ENCODE assay signal across 8 cellular contexts in the genomic region with DNA sequence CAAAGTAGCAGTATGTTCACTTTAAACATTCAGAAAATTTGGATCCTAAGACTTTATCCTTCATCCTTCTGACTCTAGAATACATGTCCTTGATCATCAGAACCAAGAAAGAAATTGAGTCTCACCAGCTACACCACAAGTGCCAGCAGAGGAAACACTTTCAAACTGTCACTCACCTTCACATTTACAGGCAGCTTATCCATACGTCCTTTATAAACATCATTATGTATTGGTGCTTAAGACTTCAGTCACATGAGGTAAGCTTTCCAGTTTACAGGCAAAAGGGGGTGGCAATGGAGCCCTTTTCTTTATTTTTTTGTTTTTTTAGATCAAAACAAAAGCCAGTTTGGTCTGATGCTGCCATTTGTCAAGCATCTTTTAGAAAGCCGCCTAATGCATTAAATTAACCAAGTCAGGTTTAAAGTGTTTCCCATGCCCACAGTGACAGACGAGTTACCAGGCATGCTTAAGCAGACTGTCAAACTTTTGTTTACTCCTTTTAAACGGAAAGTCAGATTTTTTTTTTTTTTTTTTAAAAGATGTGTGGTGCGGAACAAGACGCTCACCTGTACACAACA. TPM values are rescaled to one million over a fixed set of nuclear protein-coding genes. Genes with fewer than 3 reads are reported as not detected.
A peak's percentile ranks its signal among the peaks of the same experiment; 100 is the strongest.
DNase-seq lines count a peak whose midpoint lies in the region; ATAC-seq and TF ChIP-seq lines count a peak whose summit lies in the region.

No MANE protein-coding gene starts in this region.

- 19 to 27% (median 24%) methylated on average over 6 of the region's 6 CpGs for WGBS in spleen, 5 donors

- H3K36me3 ChIP-seq in spleen = peaks cover 0 to 9% (median 6%) of the 10 kb centered on the region in 6 donors

- no peak for TF ChIP-seq CTCF in spleen (IDR thresholded peaks at IDR 0.05 in 8 of 11, conservative IDR thresholded peaks at IDR 0.05 in 3 of 11)

- H3K27me3 ChIP-seq in spleen (replicated peaks in 1 of 7) = no peaks in the 10 kb centered on the region

- peak overlapping the region; percentile 76 for H3K4me3 Mint-ChIP-seq in T-helper 2 cell treated with Interferon-gamma antibody and Interleukin-4, amounts not matched to agents 5 μg/mL and 100 μg/mL, for 36 hours

- H3K4me1 Mint-ChIP-seq in T-helper 2 cell treated with Interferon-gamma antibody and Interleukin-4, amounts not matched to agents 5 μg/mL and 100 μg/mL, for 36 hours (ENCODE audit: low read depth) = peaks cover 23% of the 10 kb centered on the region

- peak overlapping the region in 6 of 8 donors; percentile 51 to 86 (median 70) for H3K4me3 ChIP-seq in spleen

- intact Hi-C loops in spleen (cut with DNase I; ENCODE audit: low total_unique reads) = loop anchor here (5.0 kb wide), 1 partner anchor 163 kb away; no protein-coding TSS in a partner anchor

- peak overlapping the region; percentile 85 for H3K27ac Mint-ChIP-seq in T-helper 2 cell treated with Interferon-gamma antibody and Interleukin-4, amounts not matched to agents 5 μg/mL and 100 μg/mL, for 36 hours

- no peaks in the 10 kb centered on the region for H3K9me3 ChIP-seq in spleen

- no peaks in the 10 kb centered on the region for H3K9me3 Mint-ChIP-seq in T-helper 2 cell treated with Interferon-gamma antibody and Interleukin-4, amounts not matched to agents 5 μg/mL and 100 μg/mL, for 36 hours

- TF ChIP-seq POLR2A in spleen (IDR thresholded peaks at IDR 0.05) = no peak

- H3K4me1 ChIP-seq in spleen = peaks cover 11 to 41% (median 25%) of the 10 kb centered on the region in 6 donors

- peak; percentile 8 for DNase-seq in NCI-H146 treated with DMSO at 0.1 percent for 48 hours (lab: John Stamatoyannopoulos, UW; ENCODE audit: unreplicated experiment)
- no peak for DNase-seq in NCI-H146 (lab: John Stamatoyannopoulos, UW)
- DNase-seq in T-helper 2 cell treated with Interferon-gamma antibody and Interleukin-4, amounts not matched to agents 5 μg/mL and 100 μg/mL, for 36 hours (ENCODE audit: low spot score) = no peak
- peak; percentile 7 for DNase-seq in globus pallidus (ENCODE audit: low spot score)
- DNase-seq in spleen = no peak
- no peak for DNase-seq in stimulated activated CD4-positive, alpha-beta T cell treated with anti-CD3 and anti-CD28 coated beads, Interleukin-4, amount 100 ng/mL, for 1 hour
- no peak for DNase-seq in OCI-M1 (lab: John Stamatoyannopoulos, UW)

- peaks cover 3% of the 10 kb centered on the region for H3K27me3 Mint-ChIP-seq in T-helper 2 cell treated with Interferon-gamma antibody and Interleukin-4, amounts not matched to agents 5 μg/mL and 100 μg/mL, for 36 hours (ENCODE audit: low read depth)

- ATAC-seq in GM19467 (IDR thresholded peaks at IDR 0.05; ENCODE audit: unreplicated experiment) = no peak

- H3K27ac ChIP-seq in spleen = peak overlapping the region in 6 of 8 donors; percentile 93 to 99 (median 98)

- H3K36me3 Mint-ChIP-seq in T-helper 2 cell treated with Interferon-gamma antibody and Interleukin-4, amounts not matched to agents 5 μg/mL and 100 μg/mL, for 36 hours (ENCODE audit: low read depth) = peaks cover 12% of the 10 kb centered on the region

RNA-seq across cellular contexts. Expression of a gene that starts 1.0 kb away (rescaled TPM):
- total RNA-seq in spleen = 10 to 100 TPM; 30.8 to 42.7 (median 33.0) TPM
- polyA plus RNA-seq in spleen = 1 to 10 TPM; 2.4 to 7.5 (median 3.2) TPM

Comparison
In these comparisons a context has a peak if more than half of its experiments do, and no peak if none do; other contexts are left out.
1. DNase-seq: peak in NCI-H146 treated with DMSO at 0.1 percent for 48 hours (single experiment) and globus pallidus (single experiment); none in NCI-H146 (single experiment), T-helper 2 cell treated with Interferon-gamma antibody and Interleukin-4, amounts not matched to agents 5 μg/mL and 100 μg/mL, for 36 hours (single experiment), spleen (single experiment), stimulated activated CD4-positive, alpha-beta T cell treated with anti-CD3 and anti-CD28 coated beads, Interleukin-4, amount 100 ng/mL, for 1 hour (single experiment) and OCI-M1 (single experiment).